Comparison of ENCODE assay signal across 33 cellular contexts in the genomic region with DNA sequence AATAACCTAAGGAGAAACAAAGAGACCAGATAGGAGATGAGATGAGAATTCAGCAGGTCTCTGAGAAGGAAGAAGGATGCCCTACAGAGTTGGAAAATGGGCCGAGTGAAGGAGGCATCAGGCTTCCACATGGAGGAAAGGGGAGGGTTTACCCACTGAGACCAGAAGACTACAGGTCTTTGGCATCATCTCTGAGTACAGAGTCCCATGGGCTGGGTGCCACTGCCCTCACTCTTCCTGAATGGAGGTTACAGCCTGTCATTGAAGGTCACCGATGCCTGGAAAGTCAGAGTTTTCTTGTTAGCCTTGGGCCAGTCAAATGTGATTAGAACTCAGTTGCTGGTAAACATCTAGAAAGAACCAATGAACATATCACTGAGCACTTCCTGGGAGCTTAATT. TPM values are rescaled to one million over a fixed set of nuclear protein-coding genes. Genes with fewer than 3 reads are reported as not detected.
"Had no signal": no experiment of that assay in that cellular context is flagged by ENCODE, and none has a peak within 500 bp of the region (broad histone marks: within the 10 kb centered on the region; RNA-seq: fewer than 3 reads in every experiment).

No MANE protein-coding gene starts in this region.

- H3K27ac ChIP-seq: adrenal gland, breast epithelium, cardiac muscle cell, colonic mucosa, epithelial cell of prostate, esophagus squamous epithelium, gastroesophageal sphincter had no signal

- ATAC-seq: activated CD4-positive, alpha-beta T cell treated with anti-CD3 and anti-CD28 coated beads for 36 hours; activated CD8-positive, alpha-beta memory T cell treated with anti-CD3 and anti-CD28 coated beads, Interleukin-2, amount 10 ng/mL, durations not matched to agents 7 days and 5 days; activated CD8-positive, alpha-beta T cell treated with anti-CD3 and anti-CD28 coated beads, Interleukin-2, amount 10 ng/mL, durations not matched to agents 7 days and 5 days; activated naive CD8-positive, alpha-beta T cell treated with anti-CD3 and anti-CD28 coated beads, Interleukin-2, amount 50 U/mL, for 24 hours; gastroesophageal sphincter; T-helper 17 cell had no signal

- H3K4me1 ChIP-seq: adrenal gland, breast epithelium, colonic mucosa, esophagus squamous epithelium, gastroesophageal sphincter had no signal

- H3K36me3 ChIP-seq: breast epithelium had no signal

- DNase-seq: activated CD4-positive, alpha-beta memory T cell treated with anti-CD3 and anti-CD28 coated beads for 36 hours; activated CD4-positive, alpha-beta T cell treated with anti-CD3 and anti-CD28 coated beads for 36 hours; activated CD4-positive, alpha-beta T cell treated with anti-CD3 and anti-CD28 coated beads, Interleukin-2, amount 10 ng/mL, durations not matched to agents 24 days and 14 days; activated CD4-positive, CD25-positive, alpha-beta regulatory T cell; activated CD4-positive, CD25-positive, alpha-beta regulatory T cell treated with anti-CD3 and anti-CD28 coated beads, Interleukin-2, amount 50 U/mL, for 72 hours; activated CD8-positive, alpha-beta memory T cell treated with anti-CD3 and anti-CD28 coated beads, Interleukin-2, amount 10 ng/mL, durations not matched to agents 7 days and 5 days; activated CD8-positive, alpha-beta memory T cell treated with anti-CD3 and anti-CD28 coated beads, Interleukin-2, amount 50 U/mL, for 4 hours; activated CD8-positive, alpha-beta T cell treated with anti-CD3 and anti-CD28 coated beads, Interleukin-2, amount 10 ng/mL, durations not matched to agents 7 days and 5 days; activated effector memory CD4-positive, alpha-beta T cell treated with anti-CD3 and anti-CD28 coated beads, Interleukin-2, amount 50 U/mL, for 16 hours; activated naive CD4-positive, alpha-beta T cell treated with anti-CD3 and anti-CD28 coated beads for 36 hours; activated naive CD8-positive, alpha-beta T cell treated with anti-CD3 and anti-CD28 coated beads for 36 hours; activated naive CD8-positive, alpha-beta T cell treated with anti-CD3 and anti-CD28 coated beads, Interleukin-2, amount 50 U/mL, for 24 hours; activated T-cell treated with anti-CD3 and anti-CD28 coated beads, Interleukin-2, amount 50 U/mL, for 1 hour; activated T-cell treated with anti-CD3 and anti-CD28 coated beads, Interleukin-2, amount 50 U/mL, for 48 hours; adrenal gland; amygdala; aorta; central memory CD4-positive, alpha-beta T cell; cerebellar nuclear complex; colonic mucosa; effector CD8-positive, alpha-beta T cell; esophagus squamous epithelium; foreskin melanocyte; T-helper 1 cell; T-helper 17 cell; T1000 had no signal

- H3K4me3 ChIP-seq: adrenal gland, breast epithelium, cardiac muscle cell, colonic mucosa, esophagus squamous epithelium, gastroesophageal sphincter had no signal

- H3K27me3 ChIP-seq: adrenal gland, breast epithelium, cardiac muscle cell, colonic mucosa, esophagus squamous epithelium had no signal

- H3K9me3 ChIP-seq: colonic mucosa had no signal

RNA-seq across cellular contexts. Expression of gene SCGB2B2, which starts 10.4 kb away (rescaled TPM):
- total RNA-seq: activated T-helper 1 cell treated with anti-CD3 and anti-CD28 coated beads, Interleukin-12 subunit alpha, Interleukin-12 subunit beta, Interleukin-2, Interleukin-4 antibody, amounts not matched to agents 30 ng/mL and 10 ng/mL and 1 ng/mL, durations not matched to agents 14 hours and 24 hours and 36 hours; dermis microvascular lymphatic vessel endothelial cell had no signal
- polyA plus RNA-seq: aorta, fibroblast of lung had no signal
